In genomic region chr1:7042322-7043231, GRCh38 we compare ENCODE assay signal across 8 cellular contexts.
A peak's percentile ranks its signal among the peaks of the same experiment; 100 is the strongest.
DNase-seq lines count a peak whose midpoint lies in the region; ATAC-seq, FAIRE-seq and TF ChIP-seq lines count a peak whose summit lies in the region.

No MANE protein-coding gene starts in this region.

- intact Hi-C loops in activated naive CD4-positive, alpha-beta T cell treated with anti-CD3 and anti-CD28 coated beads for 36 hours (cut with micrococcal nuclease): loop anchor here (2.0 kb wide), 2 partner anchors 166 to 604 kb away; no protein-coding TSS in a partner anchor

- H3K4me1 Mint-ChIP-seq in mesothelial cell of epicardium: no peaks in the 10 kb centered on the region
- H3K4me1 Mint-ChIP-seq in activated naive CD4-positive, alpha-beta T cell treated with anti-CD3 and anti-CD28 coated beads for 36 hours (ENCODE audit: low read depth): no peaks in the 10 kb centered on the region

- CTCF ChIA-PET in AG04449 (lab: Yijun Ruan, JAX): interaction anchor here (0.6 to 5.4 kb wide), 63 partner anchors 8 to 729 kb away, joined by 3 to 73 read pairs (median 4); no protein-coding TSS in a partner anchor
- CTCF ChIA-PET in activated naive CD4-positive, alpha-beta T cell treated with anti-CD3 and anti-CD28 coated beads for 36 hours (lab: Charles Lee): interaction anchor here (0.7 to 1.4 kb wide), 9 partner anchors 13 to 247 kb away, joined by 3 to 9 read pairs (median 3); no protein-coding TSS in a partner anchor

- TF ChIP-seq CTCF in AG04449 (IDR thresholded peaks at IDR 0.05; ENCODE audit: insufficient read depth, low read length, missing control alignments) (peak; percentile 17), GM12872 (IDR thresholded peaks at IDR 0.05; ENCODE audit: insufficient read depth, low read depth, low read length) (peak; percentile 45; the same call in 1 of the 3 replicates), bronchial epithelial cell (IDR thresholded peaks at IDR 0.05; ENCODE audit: insufficient read depth, low read length, severe bottlenecking) (peak; percentile 45), mesothelial cell of epicardium (IDR thresholded peaks at IDR 0.05; ENCODE audit: unreplicated experiment) (peak; percentile 57)

- H3K4me3 ChIP-seq in AG04449 (ENCODE audit: low read depth, low read length): no peak overlapping the region
- H3K4me3 ChIP-seq in bronchial epithelial cell (ENCODE audit: low read depth, low read length): no peak overlapping the region

- no peak overlapping the region for H3K27ac Mint-ChIP-seq in mesothelial cell of epicardium
- no peak overlapping the region for H3K27ac Mint-ChIP-seq in activated naive CD4-positive, alpha-beta T cell treated with anti-CD3 and anti-CD28 coated beads for 36 hours

- no peak for ATAC-seq in HG03565 (IDR thresholded peaks at IDR 0.05; ENCODE audit: unreplicated experiment)

- POLR2A ChIA-PET in AG04449 (lab: Yijun Ruan, JAX): no interaction called here

- FAIRE-seq in bronchial epithelial cell (lab: Jason Lieb, UNC): no peak

- peaks cover 50% of the 10 kb centered on the region for H3K27me3 Mint-ChIP-seq in mesothelial cell of epicardium (ENCODE audit: low read depth)
- peaks cover 4% of the 10 kb centered on the region for H3K27me3 Mint-ChIP-seq in activated naive CD4-positive, alpha-beta T cell treated with anti-CD3 and anti-CD28 coated beads for 36 hours (ENCODE audit: low read depth)

- H3K36me3 Mint-ChIP-seq in mesothelial cell of epicardium: no peaks in the 10 kb centered on the region
- no peaks in the 10 kb centered on the region for H3K36me3 Mint-ChIP-seq in activated naive CD4-positive, alpha-beta T cell treated with anti-CD3 and anti-CD28 coated beads for 36 hours (ENCODE audit: low read depth)

- H3K36me3 ChIP-seq in bronchial epithelial cell (ENCODE audit: control insufficient read depth, insufficient read depth, low read length): no peaks in the 10 kb centered on the region

- no peaks in the 10 kb centered on the region for H3K9me3 Mint-ChIP-seq in mesothelial cell of epicardium
- H3K9me3 Mint-ChIP-seq in activated naive CD4-positive, alpha-beta T cell treated with anti-CD3 and anti-CD28 coated beads for 36 hours: no peaks in the 10 kb centered on the region

- H3K27me3 ChIP-seq in bronchial epithelial cell (ENCODE audit: control insufficient read depth, insufficient read depth, low read length): no peaks in the 10 kb centered on the region

- DNase-seq in AG04449 (ENCODE audit: low read depth, low spot score) (no peak), NCI-H2171 treated with DMSO at 0.1 percent for 48 hours (lab: John Stamatoyannopoulos, UW) (peak; percentile 70), bronchial epithelial cell (ENCODE audit: low read depth) (peak; percentile 50), mesothelial cell of epicardium (ENCODE audit: low spot score in 2 of 2, unreplicated experiment in 2 of 2) (no peak), 8988T (no peak)
- DNase-seq in activated naive CD4-positive, alpha-beta T cell treated with anti-CD3 and anti-CD28 coated beads for 36 hours: no peak

- H3K4me3 Mint-ChIP-seq in mesothelial cell of epicardium: no peak overlapping the region
- no peak overlapping the region for H3K4me3 Mint-ChIP-seq in activated naive CD4-positive, alpha-beta T cell treated with anti-CD3 and anti-CD28 coated beads for 36 hours

Comparison
In these comparisons a context has a peak if more than half of its experiments do, and no peak if none do; other contexts are left out.
1. DNase-seq: peak in NCI-H2171 treated with DMSO at 0.1 percent for 48 hours (single experiment) and bronchial epithelial cell (single experiment); none in AG04449 (single experiment), mesothelial cell of epicardium (0 of 2), activated naive CD4-positive, alpha-beta T cell treated with anti-CD3 and anti-CD28 coated beads for 36 hours (single experiment) and 8988T (single experiment).
2. Peak in every context shown above with its lines, with median percentiles within 50 percentile points of each other: CTCF ChIP-seq.